Comparison of ENCODE assay signal across 8 cellular contexts in genomic region chr1:89762801-89763648, GRCh38.
DNase-seq lines count a peak whose midpoint lies in the region; ATAC-seq lines count a peak whose summit lies in the region.

No MANE protein-coding gene starts in this region.

- H3K4me3 ChIP-seq in BLaER1: peak overlapping the region; percentile 62
- peak overlapping the region; percentile 58 for H3K4me3 ChIP-seq in effector memory CD4-positive, alpha-beta T cell (ENCODE audit: insufficient read depth, low read depth, low read length, poor library complexity, severe bottlenecking)

- peaks cover 17% of the 10 kb centered on the region for H3K4me1 Mint-ChIP-seq in memory B cell

- no peaks in the 10 kb centered on the region for H3K36me3 Mint-ChIP-seq in memory B cell

- DNase-seq in NCI-H748 (lab: John Stamatoyannopoulos, UW; ENCODE audit: unreplicated experiment) (peak; percentile 86), memory B cell (ENCODE audit: low spot score in 2 of 2) (peak; percentile 83 to 90)
- peak; percentile 72 to 81 for DNase-seq in activated CD8-positive, alpha-beta memory T cell treated with anti-CD3 and anti-CD28 coated beads for 1 hour (ENCODE audit: extremely low read depth in 1 of 2, low read depth in 1 of 2)
- DNase-seq in effector memory CD4-positive, alpha-beta T cell: peak; percentile 71 to 76 (median 73)
- peak; percentile 77 to 85 (median 79) for DNase-seq in stimulated activated CD4-positive, alpha-beta T cell treated with anti-CD3 and anti-CD28 coated beads, TNF-alpha, amount 100 ng/mL, for 48 hours (ENCODE audit: low read depth in 3 of 3)

- H3K9me3 Mint-ChIP-seq in memory B cell: no peaks in the 10 kb centered on the region

- peaks cover 59% of the 10 kb centered on the region for H3K4me1 ChIP-seq in BLaER1
- H3K4me1 ChIP-seq in effector memory CD4-positive, alpha-beta T cell (ENCODE audit: control insufficient read depth, insufficient read depth, low read length, poor library complexity, severe bottlenecking): peaks cover 9% of the 10 kb centered on the region

- H3K27ac ChIP-seq in BLaER1: peak overlapping the region; percentile 57
- peak overlapping the region; percentile 50 for H3K27ac ChIP-seq in effector memory CD4-positive, alpha-beta T cell (ENCODE audit: insufficient read depth, low read length, poor library complexity, severe bottlenecking)

- H3K4me3 Mint-ChIP-seq in memory B cell: peak overlapping the region; percentile 94

- H4K20me1 ChIP-seq in BLaER1: no peaks in the 10 kb centered on the region

- H3K9me3 ChIP-seq in BLaER1: no peaks in the 10 kb centered on the region
- H3K9me3 ChIP-seq in effector memory CD4-positive, alpha-beta T cell (ENCODE audit: control insufficient read depth, low read length): no peaks in the 10 kb centered on the region

- H3K27me3 Mint-ChIP-seq in memory B cell: no peaks in the 10 kb centered on the region

- no peaks in the 10 kb centered on the region for H3K27me3 ChIP-seq in BLaER1
- no peaks in the 10 kb centered on the region for H3K27me3 ChIP-seq in effector memory CD4-positive, alpha-beta T cell (replicated peaks; ENCODE audit: control insufficient read depth, insufficient read depth, low read length, poor library complexity, severe bottlenecking)

- peak overlapping the region; percentile 91 for H3K4me2 ChIP-seq in BLaER1

- H3K9ac ChIP-seq in BLaER1: peak overlapping the region; percentile 69

- H3K36me3 ChIP-seq in BLaER1: no peaks in the 10 kb centered on the region
- no peaks in the 10 kb centered on the region for H3K36me3 ChIP-seq in effector memory CD4-positive, alpha-beta T cell (ENCODE audit: control insufficient read depth, insufficient read depth, low read length)

- peak; percentile 99 for ATAC-seq in GM19043 (IDR thresholded peaks at IDR 0.05; ENCODE audit: low read depth, unreplicated experiment)
- peak; percentile 100 for ATAC-seq in HG03432 (IDR thresholded peaks at IDR 0.05; ENCODE audit: unreplicated experiment)
- peak; percentile 99 for ATAC-seq in memory B cell (ENCODE audit: low read depth)

- peak overlapping the region; percentile 62 for H3K27ac Mint-ChIP-seq in memory B cell

Comparison
In these comparisons a context has a peak if more than half of its experiments do, and no peak if none do; other contexts are left out.
1. Peak in every context shown above with its lines: DNase-seq, ATAC-seq, H3K4me3 ChIP-seq and H3K27ac ChIP-seq.